8 cellular contexts compared by ENCODE assay signal in the genomic region with DNA sequence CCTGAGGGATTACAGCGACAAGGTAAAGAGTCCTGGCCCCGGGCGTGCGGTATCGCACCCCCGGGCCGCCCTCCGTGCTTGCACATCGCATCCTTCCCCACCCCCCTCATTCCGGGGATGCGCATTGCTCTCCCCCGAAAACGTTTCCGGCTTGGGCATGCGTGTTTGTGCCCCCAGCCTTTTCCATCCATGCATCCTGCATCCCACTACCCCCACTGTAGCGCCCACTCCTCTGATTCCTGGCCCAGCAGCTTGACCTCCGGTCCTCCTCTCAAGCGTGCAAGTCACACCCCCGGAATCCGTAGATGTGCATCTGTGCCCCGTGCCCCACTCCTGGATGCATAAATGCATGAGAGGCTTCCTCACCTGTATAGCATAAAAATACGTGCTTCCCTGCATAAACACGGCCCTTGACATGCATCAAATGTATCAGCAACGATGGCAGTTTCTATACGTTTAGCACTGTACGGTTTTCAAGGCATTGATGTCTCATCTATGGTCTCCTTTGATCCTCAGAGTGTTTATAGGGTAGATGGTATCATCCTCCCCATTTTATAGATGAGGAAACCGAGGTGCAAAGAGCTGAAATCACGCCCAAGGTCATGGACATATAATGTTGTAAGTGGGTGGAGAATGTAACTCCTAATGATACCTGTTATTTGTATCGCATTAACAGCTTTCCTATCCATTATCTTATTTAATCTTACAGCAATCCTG. TPM values are rescaled to one million over a fixed set of nuclear protein-coding genes. Genes with fewer than 3 reads are reported as not detected.
DNase-seq lines count a peak whose midpoint lies in the region; ATAC-seq and FAIRE-seq lines count a peak whose summit lies in the region.

No MANE protein-coding gene starts in this region.

- POLR2A ChIA-PET in activated CD8-positive, alpha-beta T cell treated with anti-CD3 and anti-CD28 coated beads, Interleukin-2, amount 10 ng/mL, durations not matched to agents 7 days and 5 days (lab: Charles Lee): interaction anchor here (1.2 to 1.7 kb wide), 3 partner anchors 10 to 180 kb away, joined by 4 to 6 read pairs (median 5); a partner anchor contains a TSS

- CTCF ChIA-PET in activated CD8-positive, alpha-beta T cell treated with anti-CD3 and anti-CD28 coated beads, Interleukin-2, amount 10 ng/mL, durations not matched to agents 7 days and 5 days (lab: Charles Lee): interaction anchor here (0.6 to 1.5 kb wide), 5 partner anchors 11 to 1404 kb away, joined by 3 to 4 read pairs (median 3); no protein-coding TSS in a partner anchor

- ATAC-seq in HG03097 (IDR thresholded peaks at IDR 0.05; ENCODE audit: low FRiP score, unreplicated experiment): peak; percentile 18
- peak; percentile 10 for ATAC-seq in activated CD8-positive, alpha-beta T cell treated with anti-CD3 and anti-CD28 coated beads, Interleukin-2, amount 10 ng/mL, durations not matched to agents 7 days and 5 days
- no peak for ATAC-seq in HG03442 (IDR thresholded peaks at IDR 0.05; ENCODE audit: unreplicated experiment)
- ATAC-seq in HG03039 (IDR thresholded peaks at IDR 0.05; ENCODE audit: unreplicated experiment): no peak

- peak overlapping the region; percentile 90 to 99 for H3K27ac ChIP-seq in small intestine (ENCODE audit: low read depth in 1 of 2, low read length in 1 of 2)

- H3K4me3 ChIP-seq in small intestine (ENCODE audit: low read depth in 1 of 2, low read length in 2 of 2): peak overlapping the region; percentile 65 to 80

- no peaks in the 10 kb centered on the region for H3K27me3 Mint-ChIP-seq in activated CD8-positive, alpha-beta T cell treated with anti-CD3 and anti-CD28 coated beads, Interleukin-2, amount 10 ng/mL, durations not matched to agents 7 days and 5 days (ENCODE audit: low read depth)

- H3K9me3 Mint-ChIP-seq in activated CD8-positive, alpha-beta T cell treated with anti-CD3 and anti-CD28 coated beads, Interleukin-2, amount 10 ng/mL, durations not matched to agents 7 days and 5 days (ENCODE audit: insufficient read depth): no peaks in the 10 kb centered on the region

- H3K27me3 ChIP-seq in small intestine (ENCODE audit: control insufficient read depth in 2 of 2, insufficient read depth in 2 of 2, low read length in 2 of 2): no peaks in the 10 kb centered on the region

- peaks cover 32% of the 10 kb centered on the region for H3K4me1 Mint-ChIP-seq in activated CD8-positive, alpha-beta T cell treated with anti-CD3 and anti-CD28 coated beads, Interleukin-2, amount 10 ng/mL, durations not matched to agents 7 days and 5 days (ENCODE audit: low read depth)

- H3K36me3 ChIP-seq in small intestine (ENCODE audit: control insufficient read depth in 2 of 2, insufficient read depth in 2 of 2, low read length in 2 of 2): no peaks in the 10 kb centered on the region

- H3K9me3 ChIP-seq in small intestine (ENCODE audit: control insufficient read depth, low read depth): no peaks in the 10 kb centered on the region

- H3K36me3 Mint-ChIP-seq in activated CD8-positive, alpha-beta T cell treated with anti-CD3 and anti-CD28 coated beads, Interleukin-2, amount 10 ng/mL, durations not matched to agents 7 days and 5 days (ENCODE audit: low read depth): peaks cover 22% of the 10 kb centered on the region

- H3K4me1 ChIP-seq in small intestine (ENCODE audit: control insufficient read depth in 2 of 2, insufficient read depth in 1 of 2, low read depth in 1 of 2, low read length in 1 of 2): peaks cover 3 to 8% of the 10 kb centered on the region in 2 donors

- no peak for FAIRE-seq in small intestine (lab: Jason Lieb, UNC)

- 2 to 4% (median 3%) methylated on average over 26 to 29 of the region's 29 CpGs for WGBS in small intestine, 3 donors

- peak; percentile 4 to 8 for DNase-seq in activated CD4-positive, alpha-beta T cell treated with anti-CD3 and anti-CD28 coated beads for 4 hours
- DNase-seq in activated CD4-positive, alpha-beta T cell treated with anti-CD3 and anti-CD28 coated beads, Interleukin-2, amount 50 U/mL, for 1 hour: no peak
- peak; percentile 33 for DNase-seq in activated CD8-positive, alpha-beta T cell treated with anti-CD3 and anti-CD28 coated beads, Interleukin-2, amount 10 ng/mL, durations not matched to agents 7 days and 5 days
- DNase-seq in germinal center (ENCODE audit: low spot score) (peak; percentile 37), small intestine (peak; percentile 29)

- H3K27ac Mint-ChIP-seq in activated CD8-positive, alpha-beta T cell treated with anti-CD3 and anti-CD28 coated beads, Interleukin-2, amount 10 ng/mL, durations not matched to agents 7 days and 5 days: peak overlapping the region; percentile 93

- H3K4me3 Mint-ChIP-seq in activated CD8-positive, alpha-beta T cell treated with anti-CD3 and anti-CD28 coated beads, Interleukin-2, amount 10 ng/mL, durations not matched to agents 7 days and 5 days: peak overlapping the region; percentile 91

RNA-seq across cellular contexts. Expression of a gene that starts 0.5 kb away (rescaled TPM):
- total RNA-seq in activated CD8-positive, alpha-beta T cell treated with anti-CD3 and anti-CD28 coated beads, Interleukin-2, amount 10 ng/mL, durations not matched to agents 7 days and 5 days: 10 to 100 TPM; 15.4 to 18.1 TPM
- polyA plus RNA-seq in small intestine: 1 to 10 TPM; 3.0 to 5.9 (median 4.9) TPM

Comparison
In these comparisons a context has a peak if more than half of its experiments do, and no peak if none do; other contexts are left out.
1. ATAC-seq: peak in HG03097 (single experiment) and activated CD8-positive, alpha-beta T cell treated with anti-CD3 and anti-CD28 coated beads, Interleukin-2, amount 10 ng/mL, durations not matched to agents 7 days and 5 days (single experiment); none in HG03442 (single experiment) and HG03039 (single experiment).